ENCODE assay signal across 1 cellular context in genomic region chr2:238069877-238070276, GRCh38.
TF ChIP-seq lines count a peak whose summit lies in the region.

No MANE protein-coding gene starts in this region.

TF ChIP-seq in GM12878, 131 proteins besides CTCF, POLR2A, EP300 and RAD21:
- TF ChIP-seq PKNOX1 (IDR thresholded peaks at IDR 0.05) = peak; percentile 34; the same call in 1 of the 2 replicates
- TF ChIP-seq, protein P1, sequence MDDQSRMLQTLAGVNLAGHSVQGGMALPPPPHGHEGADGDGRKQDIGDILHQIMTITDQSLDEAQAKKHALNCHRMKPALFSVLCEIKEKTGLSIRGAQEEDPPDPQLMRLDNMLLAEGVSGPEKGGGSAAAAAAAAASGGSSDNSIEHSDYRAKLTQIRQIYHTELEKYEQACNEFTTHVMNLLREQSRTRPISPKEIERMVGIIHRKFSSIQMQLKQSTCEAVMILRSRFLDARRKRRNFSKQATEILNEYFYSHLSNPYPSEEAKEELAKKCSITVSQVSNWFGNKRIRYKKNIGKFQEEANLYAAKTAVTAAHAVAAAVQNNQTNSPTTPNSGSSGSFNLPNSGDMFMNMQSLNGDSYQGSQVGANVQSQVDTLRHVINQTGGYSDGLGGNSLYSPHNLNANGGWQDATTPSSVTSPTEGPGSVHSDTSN (IDR thresholded peaks at IDR 0.05; ENCODE audit: insufficient replicate concordance, low read depth, low read length) = peak; percentile 24
- no peak for TF ChIP-seq EED (IDR thresholded peaks at IDR 0.05; ENCODE audit: low read depth)
- no peak for TF ChIP-seq MLLT1 (IDR thresholded peaks at IDR 0.05)
